In genomic region chr7:20700491-20701231, GRCh38 we compare ENCODE assay signal across 22 cellular contexts.
DNase-seq lines count a peak whose midpoint lies in the region; ATAC-seq, FAIRE-seq and TF ChIP-seq lines count a peak whose summit lies in the region.
"Had no signal": no experiment of that assay in that cellular context is flagged by ENCODE, and none has a peak within 500 bp of the region (broad histone marks: within the 10 kb centered on the region; RNA-seq: fewer than 3 reads in every experiment).

No MANE protein-coding gene starts in this region.

- no peak overlapping the region for H2BK20ac ChIP-seq in H1 (ENCODE audit: low read length)

- H3K9me3 Mint-ChIP-seq in MCF 10A (ENCODE audit: unreplicated experiment), result no peaks in the 10 kb centered on the region
- H3K9me3 Mint-ChIP-seq in activated T-cell treated with anti-CD3 and anti-CD28 coated beads, Interleukin-2, amount 50 U/mL, for 72 hours, result no peaks in the 10 kb centered on the region

- CTCF ChIA-PET in A673 (lab: Charles Lee), result no interaction called here
- CTCF ChIA-PET in HEK293 (lab: Yijun Ruan, JAX), result interaction anchor here (1.5 kb wide), 1 partner anchor 954 kb away, joined by 3 read pairs; no protein-coding TSS in a partner anchor
- CTCF ChIA-PET in H1 (lab: Charles Lee; ENCODE audit: partially characterized antibody), result interaction anchor here (0.8 to 1.1 kb wide), 2 partner anchors 11 to 54 kb away, joined by 3 read pairs; no protein-coding TSS in a partner anchor
- CTCF ChIA-PET in MCF 10A (lab: Yijun Ruan, JAX), result no interaction called here

- no peak overlapping the region for H3K4me2 ChIP-seq in H1 (ENCODE audit: insufficient read depth in 1 of 2, low read depth in 2 of 2, low read length in 2 of 2)
- H3K4me2 ChIP-seq in mesendoderm (ENCODE audit: low read length), result no peak overlapping the region

- peaks cover 37% of the 10 kb centered on the region for H3K27me3 Mint-ChIP-seq in MCF 10A (ENCODE audit: insufficient read depth, unreplicated experiment)
- H3K27me3 Mint-ChIP-seq in activated T-cell treated with anti-CD3 and anti-CD28 coated beads, Interleukin-2, amount 50 U/mL, for 72 hours (ENCODE audit: low read depth), result no peaks in the 10 kb centered on the region
- H3K27me3 Mint-ChIP-seq: CD8-positive, alpha-beta memory T cell had no signal

- no peak overlapping the region for H3K9ac ChIP-seq in H1 (replicated peaks in 1 of 4; ENCODE audit: extremely low read depth in 1 of 4, low read depth in 3 of 4, low read length in 3 of 4)
- no peak overlapping the region for H3K9ac ChIP-seq in mesendoderm (ENCODE audit: low read length)
- H3K9ac ChIP-seq: GM23248 had no signal

- H3K18ac ChIP-seq in H1 (ENCODE audit: extremely low read depth, low read length) (no peak overlapping the region), mesendoderm (ENCODE audit: low read length) (no peak overlapping the region)

- H3K27me3 ChIP-seq in A673 (replicated peaks; ENCODE audit: insufficient read depth, low read depth, low read length, poor library complexity), result peaks cover 89% of the 10 kb centered on the region
- H3K27me3 ChIP-seq in H1 (replicated peaks in 1 of 4; ENCODE audit: control insufficient read depth in 3 of 4, extremely low read depth in 1 of 4, insufficient read depth in 3 of 4, low read length in 3 of 4), result no peaks in the 10 kb centered on the region
- H3K27me3 ChIP-seq in mesendoderm (ENCODE audit: insufficient read depth, low read length, poor library complexity), result no peaks in the 10 kb centered on the region

- FAIRE-seq in H1 (lab: Jason Lieb, UNC), result no peak
- FAIRE-seq: GM12878 had no signal

- H4K5ac ChIP-seq in H1 (ENCODE audit: insufficient read length, low read depth, low read length) (no peak overlapping the region), mesendoderm (ENCODE audit: low read length) (no peak overlapping the region)

- intact Hi-C loops in A673 (cut with micrococcal nuclease; ENCODE audit: unreplicated experiment) (no loop called here), MCF 10A (cut with micrococcal nuclease) (no loop called here)

- H2BK12ac ChIP-seq in H1 (ENCODE audit: low read depth, low read length), result no peak overlapping the region

- no peak overlapping the region for H3K27ac Mint-ChIP-seq in MCF 10A (ENCODE audit: low read depth, unreplicated experiment)
- H3K27ac Mint-ChIP-seq in activated T-cell treated with anti-CD3 and anti-CD28 coated beads, Interleukin-2, amount 50 U/mL, for 72 hours, result no peak overlapping the region
- H3K27ac Mint-ChIP-seq: CD8-positive, alpha-beta memory T cell had no signal

- H2BK120ac ChIP-seq in H1 (replicated peaks; ENCODE audit: low read depth, low read length) (no peak overlapping the region), mesendoderm (ENCODE audit: low read depth, low read length) (no peak overlapping the region)

- no peak overlapping the region for H2BK5ac ChIP-seq in H1 (ENCODE audit: low read depth, low read length)
- peak overlapping the region; percentile 84 for H2BK5ac ChIP-seq in mesendoderm (ENCODE audit: low read length)

- H3K79me1 ChIP-seq in H1 (ENCODE audit: low read depth, low read length) (no peaks in the 10 kb centered on the region), mesendoderm (ENCODE audit: low read length) (no peaks in the 10 kb centered on the region)

- H3K4me3 Mint-ChIP-seq in MCF 10A (ENCODE audit: unreplicated experiment), result no peak overlapping the region
- no peak overlapping the region for H3K4me3 Mint-ChIP-seq in activated T-cell treated with anti-CD3 and anti-CD28 coated beads, Interleukin-2, amount 50 U/mL, for 72 hours
- H3K4me3 Mint-ChIP-seq: CD8-positive, alpha-beta memory T cell had no signal

- POLR2A ChIA-PET in A673 (lab: Charles Lee; ENCODE audit: low non-redundant PET), result no interaction called here
- POLR2A ChIA-PET in HEK293 (lab: Yijun Ruan, JAX), result no interaction called here
- POLR2A ChIA-PET in H1 (lab: Charles Lee; ENCODE audit: partially characterized antibody), result no interaction called here
- POLR2A ChIA-PET in MCF 10A (lab: Yijun Ruan, JAX), result interaction anchor here (1.1 to 1.4 kb wide), 2 partner anchors 43 to 82 kb away, joined by 3 to 4 read pairs; no protein-coding TSS in a partner anchor

- no peak for TF ChIP-seq CTCF in A673 (conservative IDR thresholded peaks at IDR 0.05; ENCODE audit: low read depth, low read length)
- no peak for TF ChIP-seq CTCF in HEK293 (tag by site-specific recombination; IDR thresholded peaks at IDR 0.05)
- TF ChIP-seq CTCF in H1 (IDR thresholded peaks at IDR 0.05; ENCODE audit: control extremely low read depth in 1 of 3, insufficient read depth in 1 of 3, low read depth in 1 of 3, low read length in 3 of 3), result no peak
- no peak for TF ChIP-seq CTCF in MCF 10A (IDR thresholded peaks at IDR 0.05; ENCODE audit: unreplicated experiment)

- H3K36me3 Mint-ChIP-seq in MCF 10A (ENCODE audit: insufficient read depth, unreplicated experiment), result no peaks in the 10 kb centered on the region
- no peaks in the 10 kb centered on the region for H3K36me3 Mint-ChIP-seq in activated T-cell treated with anti-CD3 and anti-CD28 coated beads, Interleukin-2, amount 50 U/mL, for 72 hours (ENCODE audit: insufficient read depth in 2 of 2)
- H3K36me3 Mint-ChIP-seq: CD8-positive, alpha-beta memory T cell had no signal

- no peaks in the 10 kb centered on the region for H3K9me3 ChIP-seq in A673 (ENCODE audit: low read depth, low read length, poor library complexity, severe bottlenecking)
- no peaks in the 10 kb centered on the region for H3K9me3 ChIP-seq in HEK293 (ENCODE audit: control insufficient read depth, insufficient read depth, low read depth, low read length)
- H3K9me3 ChIP-seq in H1 (ENCODE audit: insufficient read depth in 2 of 2, low read depth in 1 of 2, low read length in 1 of 2), result no peaks in the 10 kb centered on the region

- no peak overlapping the region for H3K4ac ChIP-seq in H1 (replicated peaks; ENCODE audit: insufficient read length, low read depth, low read length)
- no peak overlapping the region for H3K4ac ChIP-seq in mesendoderm (ENCODE audit: low read depth, low read length)

- no peak overlapping the region for H3K27ac ChIP-seq in A673 (ENCODE audit: low read depth, low read length, poor library complexity, severe bottlenecking)
- no peak overlapping the region for H3K27ac ChIP-seq in HEK293 (ENCODE audit: extremely low read depth, low read depth, low read length)
- no peak overlapping the region for H3K27ac ChIP-seq in H1 (ENCODE audit: low read depth, low read length)
- peak overlapping the region; percentile 73 for H3K27ac ChIP-seq in mesendoderm (ENCODE audit: low read depth, low read length)
- H3K27ac ChIP-seq: C4-2B, GM23248 had no signal

- H3K4me1 ChIP-seq in A673 (ENCODE audit: insufficient read depth, low read length, poor library complexity, severe bottlenecking) (no peaks in the 10 kb centered on the region), HEK293 (ENCODE audit: control insufficient read depth, insufficient read depth, low read length) (no peaks in the 10 kb centered on the region), H1 (replicated peaks in 1 of 4; ENCODE audit: control insufficient read depth in 3 of 4, insufficient read depth in 4 of 4, low read length in 3 of 4) (peaks cover 0 to 3% (median 1%) of the 10 kb centered on the region in 4 experiments; a peak in 1 of 7 replicates), mesendoderm (ENCODE audit: control insufficient read depth, low read depth, low read length) (peaks cover 2% of the 10 kb centered on the region)

- H3K23ac ChIP-seq in H1 (ENCODE audit: insufficient read length) (no peak overlapping the region), mesendoderm (ENCODE audit: low read length) (no peak overlapping the region)

- H4K20me1 ChIP-seq in H1 (replicated peaks in 1 of 2; ENCODE audit: control insufficient read depth in 1 of 2, insufficient read depth in 2 of 2, low read length in 2 of 2), result no peaks in the 10 kb centered on the region

- DNase-seq in A673 (ENCODE audit: low spot score), result peak; percentile 1
- no peak for DNase-seq in H1 (ENCODE audit: low read depth in 1 of 2, low spot score in 2 of 2)
- DNase-seq in mesendoderm, result peak; percentile 93
- DNase-seq in MCF 10A (ENCODE audit: unreplicated experiment), result no peak
- no peak for DNase-seq in activated T-cell treated with anti-CD3 and anti-CD28 coated beads, Interleukin-2, amount 50 U/mL, for 72 hours
- DNase-seq: Calu3; CD8-positive, alpha-beta memory T cell; GM23248; HCEC 1CT; NCI-H1092; NCI-H1436; NCI-H187 treated with DMSO at 0.1 percent for 48 hours; NCI-H2107; NCI-H446 treated with DMSO at 0.1 percent for 48 hours; NCI-H526 treated with DMSO at 0.1 percent for 48 hours; PC-3; Right ventricle myocardium superior had no signal

- no peak overlapping the region for H2AK5ac ChIP-seq in H1 (ENCODE audit: low read depth, low read length)
- no peak overlapping the region for H2AK5ac ChIP-seq in mesendoderm (ENCODE audit: low read length)

- H3K4me3 ChIP-seq in A673 (ENCODE audit: low read depth, low read length, poor library complexity, severe bottlenecking) (no peak overlapping the region), HEK293 (ENCODE audit: low read depth, low read length) (no peak overlapping the region), H1 (ENCODE audit: extremely low read depth in 1 of 4, insufficient read depth in 2 of 4, low read depth in 3 of 4, low read length in 4 of 4) (no peak overlapping the region), mesendoderm (ENCODE audit: low read length) (no peak overlapping the region)
- H3K4me3 ChIP-seq: GM12878, GM23248 had no signal

- H3K4me1 Mint-ChIP-seq in MCF 10A (ENCODE audit: insufficient read depth, unreplicated experiment), result no peaks in the 10 kb centered on the region
- no peaks in the 10 kb centered on the region for H3K4me1 Mint-ChIP-seq in activated T-cell treated with anti-CD3 and anti-CD28 coated beads, Interleukin-2, amount 50 U/mL, for 72 hours (ENCODE audit: low read depth)
- H3K4me1 Mint-ChIP-seq: CD8-positive, alpha-beta memory T cell had no signal

- no peak overlapping the region for H3K14ac ChIP-seq in H1 (ENCODE audit: insufficient read length)

- H3K56ac ChIP-seq in H1 (replicated peaks; ENCODE audit: insufficient read length, low read depth, low read length) (no peak overlapping the region), mesendoderm (ENCODE audit: low read length) (peak overlapping the region; percentile 61)

- H3K36me3 ChIP-seq in A673 (ENCODE audit: insufficient read depth, low read length, poor library complexity, severe bottlenecking) (no peaks in the 10 kb centered on the region), HEK293 (ENCODE audit: control insufficient read depth in 2 of 2, insufficient read depth in 1 of 2, low read length in 2 of 2) (no peaks in the 10 kb centered on the region), H1 (ENCODE audit: control insufficient read depth in 2 of 4, insufficient read depth in 4 of 4, low read length in 3 of 4) (no peaks in the 10 kb centered on the region), mesendoderm (ENCODE audit: control insufficient read depth, insufficient read depth, low read length) (no peaks in the 10 kb centered on the region)

- no peak for TF ChIP-seq EP300 in H1 (IDR thresholded peaks at IDR 0.05; ENCODE audit: borderline replicate concordance in 1 of 2, low read depth in 2 of 2, low read length in 2 of 2)

- BruUV-seq in A673 (replicated peaks; lab: Mats Ljungman, UMichigan), result no TSS peak
- no TSS peak for BruUV-seq in MCF 10A (replicated peaks; lab: Mats Ljungman, UMichigan)

- H4K8ac ChIP-seq in H1 (ENCODE audit: extremely low read depth, insufficient read depth, low read length) (no peak overlapping the region), mesendoderm (ENCODE audit: low read depth, low read length) (no peak overlapping the region)

- no peak for TF ChIP-seq POLR2A in H1 (IDR thresholded peaks at IDR 0.05; ENCODE audit: control extremely low read depth in 1 of 2, low read depth in 2 of 2, low read length in 2 of 2)

- H2BK15ac ChIP-seq in H1 (ENCODE audit: low read length), result no peak overlapping the region
- no peak overlapping the region for H2BK15ac ChIP-seq in mesendoderm (replicated peaks; ENCODE audit: low read depth)

- no peaks in the 10 kb centered on the region for H3K23me2 ChIP-seq in H1 (ENCODE audit: low read depth, low read length)

- H3K79me2 ChIP-seq in H1 (ENCODE audit: control insufficient read depth in 1 of 2, insufficient read depth in 2 of 2, low read length in 2 of 2), result no peaks in the 10 kb centered on the region
- no peaks in the 10 kb centered on the region for H3K79me2 ChIP-seq in mesendoderm (ENCODE audit: control insufficient read depth, insufficient read depth, low read length)

- no peak for ATAC-seq in HG02973 (IDR thresholded peaks at IDR 0.05; ENCODE audit: unreplicated experiment)
- no peak for ATAC-seq in activated T-cell treated with anti-CD3 and anti-CD28 coated beads, Interleukin-2, amount 50 U/mL, for 72 hours (replicated peaks in 1 of 2)
- no peak for ATAC-seq in HG02642 (IDR thresholded peaks at IDR 0.05; ENCODE audit: poor library complexity, unreplicated experiment)
- ATAC-seq: GM12878, PC-3 had no signal

- H2AFZ ChIP-seq in H1 (ENCODE audit: low read length), result peak overlapping the region; percentile 48
- H2AFZ ChIP-seq: GM23248 had no signal

- TF ChIP-seq RAD21 in H1 (IDR thresholded peaks at IDR 0.05 in 1 of 2, conservative IDR thresholded peaks at IDR 0.05 in 1 of 2; ENCODE audit: low read depth in 2 of 2, low read length in 2 of 2), result no peak

- H4K91ac ChIP-seq in H1 (replicated peaks; ENCODE audit: insufficient read length, low read length), result no peak overlapping the region

- WGBS in H1 (ENCODE audit: extremely low coverage in 1 of 2, insufficient coverage in 1 of 2, insufficient read length in 1 of 2, insufficient replicate concordance in 2 of 2, low coverage in 1 of 2, low lambda C conversion rate in 2 of 2, missing lambda C conversion rate in 1 of 2), 2 experiments, result 74% methylated on average over 10 of the region's 10 CpGs; no CpG with 5 or more reads in 1 of the 2 experiments
- no CpG with 5 or more reads among the region's 10 CpGs for WGBS in mesendoderm (ENCODE audit: extremely low coverage, insufficient coverage, low lambda C conversion rate)

Comparison
In these comparisons a context has a peak if more than half of its experiments do, and no peak if none do; other contexts are left out.
1. DNase-seq: peak in A673 (single experiment) and mesendoderm (single experiment); none in H1 (0 of 2), MCF 10A (single experiment) and activated T-cell treated with anti-CD3 and anti-CD28 coated beads, Interleukin-2, amount 50 U/mL, for 72 hours (0 of 2).
2. CTCF ChIA-PET loops: an anchor here in HEK293 (1.5 kb wide) and H1 (0.8 to 1.1 kb wide); none called in A673 and MCF 10A.